Comparison of ENCODE assay signal across 1 cellular context in genomic region chr10:64086083-64086772, GRCh38.
TF ChIP-seq lines count a peak whose summit lies in the region.

No MANE protein-coding gene starts in this region.

TF ChIP-seq in H1, 55 proteins besides CTCF, POLR2A, EP300 and RAD21:
- no peak for TF ChIP-seq RFX5 (IDR thresholded peaks at IDR 0.05; ENCODE audit: borderline replicate concordance, low read depth, low read length)
- no peak for TF ChIP-seq GABPA (IDR thresholded peaks at IDR 0.05; ENCODE audit: borderline replicate concordance, insufficient read depth, low read length)
- TF ChIP-seq BCL11A (IDR thresholded peaks at IDR 0.05; ENCODE audit: low read depth in 2 of 2, low read length in 2 of 2): peak in 1 of 2 experiments; percentile 30
- no peak for TF ChIP-seq CBX8 (IDR thresholded peaks at IDR 0.05; ENCODE audit: borderline replicate concordance, low read depth, low read length)
- peak; percentile 66 for TF ChIP-seq NANOG (IDR thresholded peaks at IDR 0.05; ENCODE audit: insufficient read depth, low read depth, low read length, poor library complexity, severe bottlenecking)
- TF ChIP-seq TAF7 (optimal IDR thresholded peaks at IDR 0.05; ENCODE audit: borderline replicate concordance, low read depth, low read length): peak; percentile 95
- TF ChIP-seq HDAC2 (IDR thresholded peaks at IDR 0.05; ENCODE audit: borderline replicate concordance in 1 of 2, low read depth in 2 of 2, low read length in 2 of 2): 0 out of 4 replicates have a peak, but pooled peaks of 1 of the 2 experiments have one; percentile 38
- no peak for TF ChIP-seq BRCA1 (IDR thresholded peaks at IDR 0.05; ENCODE audit: low read depth, low read length)
- TF ChIP-seq HDAC6 (IDR thresholded peaks at IDR 0.05; ENCODE audit: low read depth, low read length): no peak
- TF ChIP-seq POU5F1 (IDR thresholded peaks at IDR 0.05; ENCODE audit: low read depth, low read length): peak; percentile 82; the same call in 1 of the 2 replicates
- TF ChIP-seq KDM4A (IDR thresholded peaks at IDR 0.05; ENCODE audit: low read depth, low read length, severe bottlenecking): no peak
- no peak for TF ChIP-seq SP2 (IDR thresholded peaks at IDR 0.05; ENCODE audit: low read length)
- 0 out of 2 replicates have a peak, but pooled peaks have one; percentile 48 for TF ChIP-seq TBP (IDR thresholded peaks at IDR 0.05; ENCODE audit: low read depth, low read length)
- TF ChIP-seq RBBP5 (IDR thresholded peaks at IDR 0.05; ENCODE audit: borderline replicate concordance, low read depth, low read length): no peak
- TF ChIP-seq TAF1 (IDR thresholded peaks at IDR 0.05; ENCODE audit: low read depth, low read length): no peak
- no peak for TF ChIP-seq ATF3 (IDR thresholded peaks at IDR 0.05; ENCODE audit: insufficient read depth, low read depth, low read length)
- no peak for TF ChIP-seq RNF2 (IDR thresholded peaks at IDR 0.05; ENCODE audit: borderline replicate concordance, low read depth, low read length, missing control alignments, poor library complexity, severe bottlenecking)
- TF ChIP-seq POLR2AphosphoS5 (IDR thresholded peaks at IDR 0.05; ENCODE audit: low read depth, low read length): 0 out of 2 replicates have a peak, but pooled peaks have one; percentile 27
- no peak for TF ChIP-seq SUZ12 (IDR thresholded peaks at IDR 0.05; ENCODE audit: low read length)
- TF ChIP-seq SIRT6 (IDR thresholded peaks at IDR 0.05; ENCODE audit: low read length): no peak
- 0 out of 2 replicates have a peak, but pooled peaks have one; percentile 18 for TF ChIP-seq YY1 (IDR thresholded peaks at IDR 0.05; ENCODE audit: low read depth, low read length)
- TF ChIP-seq CREB1 (IDR thresholded peaks at IDR 0.05): no peak
- TF ChIP-seq ATF2 (IDR thresholded peaks at IDR 0.05; ENCODE audit: low read length): no peak
- TF ChIP-seq CHD7 (IDR thresholded peaks at IDR 0.05; ENCODE audit: insufficient replicate concordance, low read length): peak; percentile 46
- TF ChIP-seq CTBP2 (IDR thresholded peaks at IDR 0.05; ENCODE audit: borderline replicate concordance, insufficient read depth, insufficient read length, low read length): no peak
- no peak for TF ChIP-seq FOSL1 (IDR thresholded peaks at IDR 0.05; ENCODE audit: insufficient read depth, low read depth, low read length)
- peak; percentile 42; the same call in 1 of the 2 replicates for TF ChIP-seq SP1 (IDR thresholded peaks at IDR 0.05; ENCODE audit: low read depth, low read length)
- no peak for TF ChIP-seq ASH2L (IDR thresholded peaks at IDR 0.05; ENCODE audit: low read length)
- no peak for TF ChIP-seq USF2 (IDR thresholded peaks at IDR 0.05; ENCODE audit: low read length)
- TF ChIP-seq PHF8 (conservative IDR thresholded peaks at IDR 0.05; ENCODE audit: low read depth, low read length): no peak
- no peak for TF ChIP-seq E2F6 (IDR thresholded peaks at IDR 0.05)
- TF ChIP-seq SIX5 (IDR thresholded peaks at IDR 0.05; ENCODE audit: low read depth, low read length): no peak
- TF ChIP-seq CHD1 (IDR thresholded peaks at IDR 0.05; ENCODE audit: low read depth, low read length): no peak
- TF ChIP-seq TEAD4 (IDR thresholded peaks at IDR 0.05; ENCODE audit: low read depth, low read length): peak; percentile 59; the same call in 1 of the 2 replicates
- no peak for TF ChIP-seq ZNF274 (IDR thresholded peaks at IDR 0.05; ENCODE audit: borderline replicate concordance, extremely low read depth, low read length)
- TF ChIP-seq MAX (IDR thresholded peaks at IDR 0.05): no peak
TF ChIP-seq in H1: peak in this region for 11.
